In the genomic region with DNA sequence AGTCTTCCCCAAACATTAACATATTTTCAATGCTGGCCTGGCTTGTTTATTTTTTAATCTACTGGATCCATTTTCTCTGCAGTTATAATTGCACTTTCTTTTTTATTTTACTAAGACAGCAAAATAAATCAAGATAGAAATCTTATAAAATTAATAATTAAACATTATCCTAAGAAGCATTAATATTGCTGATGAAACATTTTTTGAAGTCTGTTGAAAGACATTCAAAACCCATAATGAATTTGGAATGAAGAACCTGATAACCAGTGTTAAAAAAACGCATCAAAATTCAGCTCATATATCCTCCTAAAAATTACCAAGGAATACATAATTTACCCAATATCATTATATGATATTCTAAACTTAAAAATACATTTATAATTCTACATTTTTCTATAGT, we compare ENCODE assay signal across 21 cellular contexts.
DNase-seq lines count a peak whose midpoint lies in the region; ATAC-seq, FAIRE-seq and TF ChIP-seq lines count a peak whose summit lies in the region.
"Had no signal": no experiment of that assay in that cellular context is flagged by ENCODE, and none has a peak within 500 bp of the region (broad histone marks: within the 10 kb centered on the region; RNA-seq: fewer than 3 reads in every experiment).

No MANE protein-coding gene starts in this region.

- TF ChIP-seq POLR2A in HepG2 (IDR thresholded peaks at IDR 0.05; ENCODE audit: insufficient read depth in 1 of 2, low read depth in 2 of 2, low read length in 2 of 2) = no peak
- no peak for TF ChIP-seq POLR2A in right lobe of liver (IDR thresholded peaks at IDR 0.05)
- no peak for TF ChIP-seq POLR2A in GM12878 (IDR thresholded peaks at IDR 0.05; ENCODE audit: low read depth, low read length)
- TF ChIP-seq POLR2A in H54 (IDR thresholded peaks at IDR 0.05; ENCODE audit: low read depth, low read length) = no peak

- RAD21 ChIA-PET in GM12878 (lab: Charles Lee; ENCODE audit: unreplicated experiment) = no interaction called here

- SMC1A ChIA-PET in GM12878 (lab: Charles Lee; ENCODE audit: uncharacterized antibody, unreplicated experiment) = no interaction called here

- no peak overlapping the region for H3K4me2 ChIP-seq in HepG2 (ENCODE audit: low read depth, low read length)
- H3K4me2 ChIP-seq in GM12878 (ENCODE audit: control insufficient read depth, insufficient read depth) = no peak overlapping the region
- H3K4me2 ChIP-seq: A549; BLaER1 treated with 17β-estradiol and CSF1 and Interleukin-3, amounts not matched to agents 10 nM and 100 nM had no signal

- TF ChIP-seq RAD21 in HepG2 (CRISPR knock-in tag; IDR thresholded peaks at IDR 0.05) (no peak), GM12878 (IDR thresholded peaks at IDR 0.05; ENCODE audit: insufficient read depth, low read depth, low read length) (no peak)

- H3K4me1 Mint-ChIP-seq in activated T-helper 2 cell treated with anti-CD3 and anti-CD28 coated beads, Interferon-gamma antibody, Interleukin-2, Interleukin-4, amounts not matched to agents 10 μg/mL and 5 μg/mL and 100 μg/mL, durations not matched to agents 14 hours and 24 hours and 36 hours (ENCODE audit: low read depth) = no peaks in the 10 kb centered on the region
- H3K4me1 Mint-ChIP-seq: B cell had no signal

- TF ChIP-seq CTCF in HepG2 (CRISPR knock-in tag; IDR thresholded peaks at IDR 0.05) (no peak), right lobe of liver (IDR thresholded peaks at IDR 0.05) (no peak), GM12878 (IDR thresholded peaks at IDR 0.05 in 2 of 3, conservative IDR thresholded peaks at IDR 0.05 in 1 of 3; ENCODE audit: control insufficient read depth in 2 of 3, extremely low read depth in 1 of 3, insufficient read depth in 1 of 3, low read depth in 3 of 3, low read length in 3 of 3) (no peak)

- H3K27ac ChIP-seq in HepG2 (ENCODE audit: extremely low read length, insufficient read depth, low read length) (no peak overlapping the region), right lobe of liver (no peak overlapping the region), GM12878 (ENCODE audit: control insufficient read depth, insufficient read depth) (no peak overlapping the region)
- H3K27ac ChIP-seq: 22Rv1; A549; BLaER1 treated with 17β-estradiol and CSF1 and Interleukin-3, amounts not matched to agents 10 nM and 100 nM; C4-2B had no signal

- DNase-seq in HepG2 (ENCODE audit: low spot score) (no peak), right lobe of liver (no peak), GM12878 (ENCODE audit: low read depth, low spot score) (no peak), H54 (ENCODE audit: insufficient read length, low spot score) (no peak)
- no peak for DNase-seq in activated T-helper 2 cell treated with anti-CD3 and anti-CD28 coated beads, Interferon-gamma antibody, Interleukin-2, Interleukin-4, amounts not matched to agents 10 μg/mL and 5 μg/mL and 100 μg/mL, durations not matched to agents 14 hours and 24 hours and 36 hours (ENCODE audit: low spot score)
- DNase-seq: AML-193; Caco-2; Calu3; CD4-positive, alpha-beta T cell; CD8-positive, alpha-beta T cell; DMS79 treated with DMSO at 0.1 percent for 48 hours; GF-D8 had no signal

- no peak overlapping the region for H3K27ac Mint-ChIP-seq in activated T-helper 2 cell treated with anti-CD3 and anti-CD28 coated beads, Interferon-gamma antibody, Interleukin-2, Interleukin-4, amounts not matched to agents 10 μg/mL and 5 μg/mL and 100 μg/mL, durations not matched to agents 14 hours and 24 hours and 36 hours
- H3K27ac Mint-ChIP-seq: B cell; CD4-positive, alpha-beta T cell; CD8-positive, alpha-beta T cell had no signal

- intact Hi-C loops in HepG2 (cut with micrococcal nuclease; ENCODE audit: unreplicated experiment) = no loop called here
- intact Hi-C loops in right lobe of liver (cut with DNase I) = no loop called here
- intact Hi-C loops in GM12878 (cut with micrococcal nuclease; ENCODE audit: unreplicated experiment) = no loop called here
- intact Hi-C loops in activated T-helper 2 cell treated with anti-CD3 and anti-CD28 coated beads, Interferon-gamma antibody, Interleukin-2, Interleukin-4, amounts not matched to agents 10 μg/mL and 5 μg/mL and 100 μg/mL, durations not matched to agents 14 hours and 24 hours and 36 hours (cut with micrococcal nuclease) = no loop called here

- ATAC-seq in HepG2 (no peak), right lobe of liver (no peak), GM12878 (no peak)
- ATAC-seq: A549; CD8-positive, alpha-beta T cell had no signal

- no peaks in the 10 kb centered on the region for H3K36me3 ChIP-seq in HepG2 (replicated peaks in 1 of 2; ENCODE audit: control insufficient read depth in 1 of 2, insufficient read depth in 2 of 2, low read length in 2 of 2)
- H3K36me3 ChIP-seq in right lobe of liver = no peaks in the 10 kb centered on the region
- no peaks in the 10 kb centered on the region for H3K36me3 ChIP-seq in GM12878 (ENCODE audit: control insufficient read depth in 2 of 2, insufficient read depth in 2 of 2, low read length in 1 of 2)
- no peaks in the 10 kb centered on the region for H3K36me3 ChIP-seq in neuron (ENCODE audit: insufficient read depth, low read length)
- H3K36me3 ChIP-seq: BLaER1 treated with 17β-estradiol and CSF1 and Interleukin-3, amounts not matched to agents 10 nM and 100 nM had no signal

- no peaks in the 10 kb centered on the region for H3K27me3 Mint-ChIP-seq in activated T-helper 2 cell treated with anti-CD3 and anti-CD28 coated beads, Interferon-gamma antibody, Interleukin-2, Interleukin-4, amounts not matched to agents 10 μg/mL and 5 μg/mL and 100 μg/mL, durations not matched to agents 14 hours and 24 hours and 36 hours (ENCODE audit: low read depth)
- H3K27me3 Mint-ChIP-seq: B cell; CD4-positive, alpha-beta T cell had no signal

- no peak overlapping the region for H3K4me3 Mint-ChIP-seq in activated T-helper 2 cell treated with anti-CD3 and anti-CD28 coated beads, Interferon-gamma antibody, Interleukin-2, Interleukin-4, amounts not matched to agents 10 μg/mL and 5 μg/mL and 100 μg/mL, durations not matched to agents 14 hours and 24 hours and 36 hours (ENCODE audit: low read depth)
- H3K4me3 Mint-ChIP-seq: B cell; CD4-positive, alpha-beta T cell; CD8-positive, alpha-beta T cell had no signal

- H3K9ac ChIP-seq in HepG2 (ENCODE audit: insufficient read depth, low read depth, low read length) = no peak overlapping the region
- no peak overlapping the region for H3K9ac ChIP-seq in GM12878 (ENCODE audit: control insufficient read depth, insufficient read depth, low read length)
- H3K9ac ChIP-seq: BLaER1 treated with 17β-estradiol and CSF1 and Interleukin-3, amounts not matched to agents 10 nM and 100 nM had no signal

- peaks cover 35% of the 10 kb centered on the region for H3K9me3 Mint-ChIP-seq in activated T-helper 2 cell treated with anti-CD3 and anti-CD28 coated beads, Interferon-gamma antibody, Interleukin-2, Interleukin-4, amounts not matched to agents 10 μg/mL and 5 μg/mL and 100 μg/mL, durations not matched to agents 14 hours and 24 hours and 36 hours

- H2AFZ ChIP-seq in HepG2 (ENCODE audit: low read length) (no peak overlapping the region), GM12878 (ENCODE audit: control insufficient read depth, low read depth, low read length) (no peak overlapping the region), neuron (ENCODE audit: low read depth, low read length) (peak overlapping the region; percentile 35)

- BruUV-seq in HepG2 (replicated peaks; lab: Mats Ljungman, UMichigan) (no TSS peak), GM12878 (replicated peaks; lab: Mats Ljungman, UMichigan) (no TSS peak)

- no peaks in the 10 kb centered on the region for H3K4me1 ChIP-seq in HepG2 (ENCODE audit: insufficient read depth, low read length)
- H3K4me1 ChIP-seq in right lobe of liver = no peaks in the 10 kb centered on the region
- no peaks in the 10 kb centered on the region for H3K4me1 ChIP-seq in GM12878 (ENCODE audit: control insufficient read depth, insufficient read depth, low read length)
- peaks cover 8% of the 10 kb centered on the region for H3K4me1 ChIP-seq in neuron (ENCODE audit: insufficient read depth, low read length)
- H3K4me1 ChIP-seq: A549; BLaER1 treated with 17β-estradiol and CSF1 and Interleukin-3, amounts not matched to agents 10 nM and 100 nM; Caco-2 had no signal

- no peak for TF ChIP-seq EP300 in HepG2 (IDR thresholded peaks at IDR 0.05; ENCODE audit: low read depth in 2 of 2, low read length in 2 of 2)
- no peak for TF ChIP-seq EP300 in HepG2 (CRISPR knock-in tag; IDR thresholded peaks at IDR 0.05; ENCODE audit: borderline replicate concordance)
- no peak for TF ChIP-seq EP300 in GM12878 (IDR thresholded peaks at IDR 0.05; ENCODE audit: borderline replicate concordance in 1 of 2, control insufficient read depth in 1 of 2, low read depth in 2 of 2, low read length in 2 of 2)

- H3K4me3 ChIP-seq in HepG2 (replicated peaks in 1 of 3; ENCODE audit: insufficient read depth in 1 of 3, low read depth in 2 of 3, low read length in 3 of 3) = no peak overlapping the region
- H3K4me3 ChIP-seq in right lobe of liver = no peak overlapping the region
- no peak overlapping the region for H3K4me3 ChIP-seq in GM12878
- no peak overlapping the region for H3K4me3 ChIP-seq in neuron (ENCODE audit: low read length)
- H3K4me3 ChIP-seq: A549; BLaER1 treated with 17β-estradiol and CSF1 and Interleukin-3, amounts not matched to agents 10 nM and 100 nM had no signal

- H3K9me3 ChIP-seq in HepG2 (ENCODE audit: low read length) = peaks cover 54% of the 10 kb centered on the region
- H3K9me3 ChIP-seq in right lobe of liver = no peaks in the 10 kb centered on the region
- no peaks in the 10 kb centered on the region for H3K9me3 ChIP-seq in GM12878 (replicated peaks; ENCODE audit: control insufficient read depth, insufficient read depth, low read length)
- H3K9me3 ChIP-seq in neuron (ENCODE audit: low read length) = no peaks in the 10 kb centered on the region
- H3K9me3 ChIP-seq: A549; BLaER1 treated with 17β-estradiol and CSF1 and Interleukin-3, amounts not matched to agents 10 nM and 100 nM; Caco-2 had no signal

- H3K36me3 Mint-ChIP-seq in activated T-helper 2 cell treated with anti-CD3 and anti-CD28 coated beads, Interferon-gamma antibody, Interleukin-2, Interleukin-4, amounts not matched to agents 10 μg/mL and 5 μg/mL and 100 μg/mL, durations not matched to agents 14 hours and 24 hours and 36 hours (ENCODE audit: low read depth) = no peaks in the 10 kb centered on the region
- H3K36me3 Mint-ChIP-seq: CD8-positive, alpha-beta T cell had no signal

- H3K27me3 ChIP-seq in HepG2 (ENCODE audit: control insufficient read depth in 1 of 2, insufficient read depth in 2 of 2, low read length in 2 of 2) (no peaks in the 10 kb centered on the region), right lobe of liver (no peaks in the 10 kb centered on the region), GM12878 (replicated peaks in 1 of 2; ENCODE audit: control insufficient read depth in 2 of 2, insufficient read depth in 2 of 2, low read length in 1 of 2) (no peaks in the 10 kb centered on the region), neuron (ENCODE audit: insufficient read depth, low read length) (no peaks in the 10 kb centered on the region)
- H3K27me3 ChIP-seq: BLaER1 treated with 17β-estradiol and CSF1 and Interleukin-3, amounts not matched to agents 10 nM and 100 nM had no signal

- CTCF ChIA-PET in HepG2 (lab: Yijun Ruan, JAX; ENCODE audit: low intra/inter-chr PET ratio, low total read pairs) = no interaction called here
- CTCF ChIA-PET in GM12878 (lab: Yijun Ruan, JAX) = interaction anchor here (0.7 kb wide), 1 partner anchor 203 kb away, joined by 5 read pairs; no protein-coding TSS in a partner anchor

- H3K79me2 ChIP-seq in HepG2 (ENCODE audit: insufficient read depth, low read length) = no peaks in the 10 kb centered on the region
- no peaks in the 10 kb centered on the region for H3K79me2 ChIP-seq in GM12878 (ENCODE audit: control insufficient read depth, insufficient read depth, low read length)

- WGBS in HepG2 (ENCODE audit: low lambda C conversion rate) = 2% methylated on average over 1 of the region's 1 CpG
- 21% methylated on average over 1 of the region's 1 CpG for WGBS in right lobe of liver (ENCODE audit: insufficient coverage, low coverage, low lambda C conversion rate, missing lambda C conversion rate)
- 5% methylated on average over 1 of the region's 1 CpG for WGBS in GM12878 (ENCODE audit: insufficient coverage, insufficient replicate concordance, low lambda C conversion rate, missing lambda C conversion rate)

- no peak for FAIRE-seq in HepG2 (lab: Jason Lieb, UNC)
- FAIRE-seq in GM12878 (lab: Jason Lieb, UNC) = no peak
- FAIRE-seq in H54 (lab: Jason Lieb, UNC) = no peak
- FAIRE-seq: A549, D721Med, GM12891, GM19239 had no signal

- in situ Hi-C loops in HepG2 (cut with HindIII; ENCODE audit: extremely low pct_ligation_motif_present, low pct_unique_long_range_greater_than_20kb) (no loop called here), GM12878 (cut with MboI) (no loop called here)

- POLR2A ChIA-PET in HepG2 (lab: Yijun Ruan, JAX) (no interaction called here), GM12878 (lab: Charles Lee) (no interaction called here)

- no peaks in the 10 kb centered on the region for H4K20me1 ChIP-seq in HepG2 (ENCODE audit: insufficient read depth, low read length)
- H4K20me1 ChIP-seq in GM12878 (ENCODE audit: control insufficient read depth, insufficient read depth) = no peaks in the 10 kb centered on the region
- H4K20me1 ChIP-seq: BLaER1 treated with 17β-estradiol and CSF1 and Interleukin-3, amounts not matched to agents 10 nM and 100 nM had no signal
